In genomic region chrY:7275751-7276150, GRCh38 we compare ENCODE assay signal across 10 cellular contexts.
DNase-seq lines count a peak whose midpoint lies in the region; ATAC-seq, FAIRE-seq and TF ChIP-seq lines count a peak whose summit lies in the region.
"Had no signal": no experiment of that assay in that cellular context is flagged by ENCODE, and none has a peak within 500 bp of the region (broad histone marks: within the 10 kb centered on the region; RNA-seq: fewer than 3 reads in every experiment).

No MANE protein-coding gene starts in this region.

- H3K36me3 Mint-ChIP-seq in activated B cell treated with CpG ODN at 0.5 μM for 24 hours (ENCODE audit: low read depth): peaks cover 2% of the 10 kb centered on the region
- H3K36me3 Mint-ChIP-seq: stimulated activated naive B cell treated with anti-CD40 and anti-IgM and Interleukin-4, amounts not matched to agents 10 μg/mL and 1 μg/mL and 100 μg/mL, for 72 hours had no signal

- H3K4me1 ChIP-seq in heart right ventricle (peaks cover 0 to 31% (median 0%) of the 10 kb centered on the region in 9 donors), thymus (ENCODE audit: control insufficient read depth, insufficient read depth, low read length) (peaks cover 3% of the 10 kb centered on the region), stomach (peaks cover 0 to 25% (median 0%) of the 10 kb centered on the region in 4 donors)

- H3K27me3 Mint-ChIP-seq in activated B cell treated with CpG ODN at 0.5 μM for 24 hours: no peaks in the 10 kb centered on the region
- H3K27me3 Mint-ChIP-seq: stimulated activated naive B cell treated with anti-CD40 and anti-IgM and Interleukin-4, amounts not matched to agents 10 μg/mL and 1 μg/mL and 100 μg/mL, for 72 hours had no signal

- H3K36me3 ChIP-seq in heart right ventricle: no peaks in the 10 kb centered on the region
- no peaks in the 10 kb centered on the region for H3K36me3 ChIP-seq in thymus (ENCODE audit: control insufficient read depth, insufficient read depth)
- no peaks in the 10 kb centered on the region for H3K36me3 ChIP-seq in stomach

- CTCF ChIA-PET in activated B cell treated with CpG ODN at 0.5 μM for 24 hours (lab: Charles Lee): no interaction called here

- H3K4me1 Mint-ChIP-seq in activated B cell treated with CpG ODN at 0.5 μM for 24 hours: peaks cover 57% of the 10 kb centered on the region

- 12 to 17% methylated on average over 11 of the region's 11 CpGs for WGBS in heart right ventricle, 2 donors
- 47% methylated on average over 11 of the region's 11 CpGs for WGBS in thymus
- WGBS in stomach, 5 donors: 10 to 18% (median 12%) methylated on average over 6 to 11 of the region's 11 CpGs; no CpG with 5 or more reads in 2 of the 5 donors

- DNase-seq in heart right ventricle (peak; percentile 11 to 12), cardiac septum (ENCODE audit: low spot score) (no peak), activated B cell treated with CpG ODN at 0.5 μM for 24 hours (no peak), fibroblast of gingiva (ENCODE audit: low read depth) (peak; percentile 48), kidney tubule cell (ENCODE audit: low spot score) (no peak), D721Med (ENCODE audit: insufficient read length, low spot score) (no peak), stomach (no peak)
- DNase-seq: C1 segment of cervical spinal cord; stimulated activated naive B cell treated with anti-CD40 and anti-IgM and Interleukin-4, amounts not matched to agents 10 μg/mL and 1 μg/mL and 100 μg/mL, for 72 hours had no signal

- TF ChIP-seq CTCF in heart right ventricle (IDR thresholded peaks at IDR 0.05): no peak
- TF ChIP-seq CTCF in activated B cell treated with CpG ODN at 0.5 μM for 24 hours (IDR thresholded peaks at IDR 0.05): no peak
- TF ChIP-seq CTCF in D721Med (IDR thresholded peaks at IDR 0.05; ENCODE audit: insufficient read depth, missing control alignments): no peak
- no peak for TF ChIP-seq CTCF in stomach (IDR thresholded peaks at IDR 0.05)

- no peaks in the 10 kb centered on the region for H3K9me3 Mint-ChIP-seq in activated B cell treated with CpG ODN at 0.5 μM for 24 hours
- H3K9me3 Mint-ChIP-seq: stimulated activated naive B cell treated with anti-CD40 and anti-IgM and Interleukin-4, amounts not matched to agents 10 μg/mL and 1 μg/mL and 100 μg/mL, for 72 hours had no signal

- peak overlapping the region; percentile 87 for H3K4me3 Mint-ChIP-seq in activated B cell treated with CpG ODN at 0.5 μM for 24 hours

- TF ChIP-seq POLR2A in stomach (IDR thresholded peaks at IDR 0.05): no peak

- no peak for FAIRE-seq in D721Med (lab: Jason Lieb, UNC)

- intact Hi-C loops in heart right ventricle (cut with DNase I): no loop called here
- intact Hi-C loops in cardiac septum (cut with DNase I): no loop called here
- intact Hi-C loops in activated B cell treated with CpG ODN at 0.5 μM for 24 hours (cut with micrococcal nuclease): no loop called here
- intact Hi-C loops in stomach (cut with DNase I; ENCODE audit: low total_unique reads): no loop called here

- POLR2A ChIA-PET in activated B cell treated with CpG ODN at 0.5 μM for 24 hours (lab: Charles Lee): no interaction called here

- H3K9me3 ChIP-seq in heart right ventricle: no peaks in the 10 kb centered on the region
- H3K9me3 ChIP-seq in thymus (ENCODE audit: control insufficient read depth): no peaks in the 10 kb centered on the region
- no peaks in the 10 kb centered on the region for H3K9me3 ChIP-seq in stomach

- peak overlapping the region in 6 of 10 donors; percentile 69 to 79 (median 74) for H3K4me3 ChIP-seq in heart right ventricle
- H3K4me3 ChIP-seq in thymus (ENCODE audit: low read length): peak overlapping the region; percentile 70
- peak overlapping the region in 2 of 4 donors; percentile 67 to 68 for H3K4me3 ChIP-seq in stomach

- H3K27ac ChIP-seq in heart right ventricle (peak overlapping the region in 7 of 10 donors; percentile 90 to 96 (median 94)), thymus (ENCODE audit: low read depth) (no peak overlapping the region), stomach (peak overlapping the region in 2 of 5 donors; percentile 86 to 90)

- TF ChIP-seq EP300 in stomach (IDR thresholded peaks at IDR 0.05): no peak

- H3K27me3 ChIP-seq in heart right ventricle (no peaks in the 10 kb centered on the region), thymus (ENCODE audit: control insufficient read depth, insufficient read depth) (no peaks in the 10 kb centered on the region), stomach (no peaks in the 10 kb centered on the region)

- peak overlapping the region; percentile 64 for H3K27ac Mint-ChIP-seq in activated B cell treated with CpG ODN at 0.5 μM for 24 hours
- H3K27ac Mint-ChIP-seq: stimulated activated naive B cell treated with anti-CD40 and anti-IgM and Interleukin-4, amounts not matched to agents 10 μg/mL and 1 μg/mL and 100 μg/mL, for 72 hours had no signal

- ATAC-seq in heart right ventricle (peak in 3 of 8 donors; percentile 24 to 25 (median 24)), activated B cell treated with CpG ODN at 0.5 μM for 24 hours (ENCODE audit: low read depth) (no peak)
- ATAC-seq: stimulated activated naive B cell treated with anti-CD40 and anti-IgM and Interleukin-4, amounts not matched to agents 10 μg/mL and 1 μg/mL and 100 μg/mL, for 72 hours had no signal

Comparison
In these comparisons a context has a peak if more than half of its experiments do, and no peak if none do; other contexts are left out.
1. DNase-seq: peak in heart right ventricle (2 of 2) and fibroblast of gingiva (single experiment); none in cardiac septum (single experiment), activated B cell treated with CpG ODN at 0.5 μM for 24 hours (single experiment), kidney tubule cell (single experiment), D721Med (single experiment) and stomach (single experiment).